ENCODE assay signal across 33 cellular contexts in the genomic region with DNA sequence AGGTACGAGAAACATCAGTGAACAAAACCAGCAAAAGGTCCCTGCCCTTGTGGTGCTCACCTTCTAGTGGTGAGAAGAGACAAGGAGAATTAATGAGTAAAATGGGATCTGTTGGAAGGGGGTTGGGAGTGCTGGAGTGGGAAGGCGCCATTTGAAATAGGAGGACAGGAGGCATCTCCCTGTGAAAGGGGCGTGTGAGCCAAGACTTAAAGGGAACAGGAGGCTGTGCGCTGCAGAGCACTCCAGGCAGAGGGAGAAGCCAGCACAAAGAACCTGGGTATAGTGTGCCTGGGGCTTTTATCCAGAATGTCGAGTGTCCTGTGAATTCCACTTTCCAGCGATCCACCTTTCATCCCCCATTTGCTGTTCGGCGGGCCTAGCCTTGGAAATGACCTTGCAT.
"Had no signal": no experiment of that assay in that cellular context is flagged by ENCODE, and none has a peak within 500 bp of the region (broad histone marks: within the 10 kb centered on the region; RNA-seq: fewer than 3 reads in every experiment).

No MANE protein-coding gene starts in this region.

- H3K4me3 ChIP-seq: breast epithelium, coronary artery, dorsolateral prefrontal cortex, pancreas, prostate gland, skin epidermis, upper lobe of left lung, vagina had no signal

- H3K9me3 ChIP-seq: breast epithelium, pancreas, prostate gland, upper lobe of left lung, vagina had no signal

- DNase-seq: activated B cell treated with CpG ODN at 0.5 μM for 24 hours; activated CD4-positive, alpha-beta memory T cell treated with anti-CD3 and anti-CD28 coated beads for 36 hours; activated CD4-positive, alpha-beta T cell treated with anti-CD3 and anti-CD28 coated beads, Interleukin-2, amount 10 ng/mL, durations not matched to agents 24 days and 14 days; activated T-cell treated with anti-CD3 and anti-CD28 coated beads, Interleukin-2, amount 50 U/mL, for 24 hours; amygdala; central memory CD4-positive, alpha-beta T cell; effector memory CD4-positive, alpha-beta T cell; erythroblast; head of caudate nucleus; hippocampal formation; left cardiac atrium; mammary epithelial cell; naive B cell; nephron progenitor cell; pancreas; retina; stimulated activated CD4-positive, alpha-beta T cell treated with anti-CD3 and anti-CD28 coated beads, Interleukin-12 subunit alpha, Interleukin-12 subunit beta, amount 100 ng/mL, for 4 hours; stimulated activated CD4-positive, alpha-beta T cell treated with anti-CD3 and anti-CD28 coated beads, Interleukin-4, amount 100 ng/mL, for 1 hour; stimulated activated naive CD8-positive, alpha-beta T cell treated with anti-CD3 and anti-CD28 coated beads, Interleukin-15, amount 100 ng/mL, for 72 hours; T-helper 1 cell; upper lobe of left lung had no signal

- H3K27me3 Mint-ChIP-seq: activated B cell treated with CpG ODN at 0.5 μM for 24 hours; activated CD4-positive, alpha-beta memory T cell treated with anti-CD3 and anti-CD28 coated beads for 36 hours; activated naive CD4-positive, alpha-beta T cell treated with anti-CD3 and anti-CD28 coated beads, Interleukin-2, amount 50 U/mL, for 24 hours; activated T-cell treated with anti-CD3 and anti-CD28 coated beads, Interleukin-2, amount 50 U/mL, for 24 hours; naive B cell; stimulated activated naive CD8-positive, alpha-beta T cell treated with anti-CD3 and anti-CD28 coated beads, Interleukin-15, amount 100 ng/mL, for 72 hours had no signal

- H3K27ac ChIP-seq: breast epithelium, coronary artery, dorsolateral prefrontal cortex, pancreas, prostate gland, skin epidermis, upper lobe of left lung, vagina had no signal

- H3K27me3 ChIP-seq: breast epithelium, dorsolateral prefrontal cortex, pancreas, upper lobe of left lung, vagina had no signal

- FAIRE-seq: keratinocyte, pancreas had no signal

- ATAC-seq: left cardiac atrium, pancreas, sciatic nerve had no signal

- H3K4me1 ChIP-seq: breast epithelium, pancreas, prostate gland, upper lobe of left lung, vagina had no signal

- H3K36me3 ChIP-seq: breast epithelium, pancreas, prostate gland, upper lobe of left lung, vagina had no signal

- H3K36me3 Mint-ChIP-seq: activated CD4-positive, alpha-beta memory T cell treated with anti-CD3 and anti-CD28 coated beads for 36 hours; activated naive CD4-positive, alpha-beta T cell treated with anti-CD3 and anti-CD28 coated beads, Interleukin-2, amount 50 U/mL, for 24 hours had no signal

- H3K4me3 Mint-ChIP-seq: activated B cell treated with CpG ODN at 0.5 μM for 24 hours; activated CD4-positive, alpha-beta memory T cell treated with anti-CD3 and anti-CD28 coated beads for 36 hours; activated CD4-positive, alpha-beta T cell treated with anti-CD3 and anti-CD28 coated beads, Interleukin-2, amount 10 ng/mL, durations not matched to agents 24 days and 14 days; activated naive CD4-positive, alpha-beta T cell treated with anti-CD3 and anti-CD28 coated beads, Interleukin-2, amount 50 U/mL, for 24 hours; activated naive CD8-positive, alpha-beta T cell treated with anti-CD3 and anti-CD28 coated beads, Interleukin-2, amount 50 U/mL, for 24 hours; activated T-cell treated with anti-CD3 and anti-CD28 coated beads, Interleukin-2, amount 50 U/mL, for 24 hours; mesothelial cell of epicardium; naive B cell; nephron progenitor cell; stimulated activated naive CD8-positive, alpha-beta T cell treated with anti-CD3 and anti-CD28 coated beads, Interleukin-15, amount 100 ng/mL, for 72 hours; T-helper 2 cell treated with Interferon-gamma antibody and Interleukin-4, amounts not matched to agents 5 μg/mL and 100 μg/mL, for 36 hours had no signal

- H3K27ac Mint-ChIP-seq: activated B cell treated with CpG ODN at 0.5 μM for 24 hours; activated CD4-positive, alpha-beta memory T cell treated with anti-CD3 and anti-CD28 coated beads for 36 hours; activated CD4-positive, alpha-beta T cell treated with anti-CD3 and anti-CD28 coated beads, Interleukin-2, amount 10 ng/mL, durations not matched to agents 24 days and 14 days; activated naive CD4-positive, alpha-beta T cell treated with anti-CD3 and anti-CD28 coated beads, Interleukin-2, amount 50 U/mL, for 24 hours; activated naive CD8-positive, alpha-beta T cell treated with anti-CD3 and anti-CD28 coated beads, Interleukin-2, amount 50 U/mL, for 24 hours; activated T-cell treated with anti-CD3 and anti-CD28 coated beads, Interleukin-2, amount 50 U/mL, for 24 hours; mesothelial cell of epicardium; nephron progenitor cell; stimulated activated naive CD8-positive, alpha-beta T cell treated with anti-CD3 and anti-CD28 coated beads, Interleukin-15, amount 100 ng/mL, for 72 hours; T-helper 2 cell treated with Interferon-gamma antibody and Interleukin-4, amounts not matched to agents 5 μg/mL and 100 μg/mL, for 36 hours had no signal

- H3K4me1 Mint-ChIP-seq: activated B cell treated with CpG ODN at 0.5 μM for 24 hours; activated CD4-positive, alpha-beta T cell treated with anti-CD3 and anti-CD28 coated beads, Interleukin-2, amount 10 ng/mL, durations not matched to agents 24 days and 14 days; activated naive CD4-positive, alpha-beta T cell treated with anti-CD3 and anti-CD28 coated beads, Interleukin-2, amount 50 U/mL, for 24 hours had no signal

- H3K9me3 Mint-ChIP-seq: activated B cell treated with CpG ODN at 0.5 μM for 24 hours; activated CD4-positive, alpha-beta memory T cell treated with anti-CD3 and anti-CD28 coated beads for 36 hours; activated CD4-positive, alpha-beta T cell treated with anti-CD3 and anti-CD28 coated beads, Interleukin-2, amount 10 ng/mL, durations not matched to agents 24 days and 14 days; activated naive CD4-positive, alpha-beta T cell treated with anti-CD3 and anti-CD28 coated beads, Interleukin-2, amount 50 U/mL, for 24 hours; activated naive CD8-positive, alpha-beta T cell treated with anti-CD3 and anti-CD28 coated beads, Interleukin-2, amount 50 U/mL, for 24 hours; activated T-cell treated with anti-CD3 and anti-CD28 coated beads, Interleukin-2, amount 50 U/mL, for 24 hours; mesothelial cell of epicardium; naive B cell; stimulated activated naive CD8-positive, alpha-beta T cell treated with anti-CD3 and anti-CD28 coated beads, Interleukin-15, amount 100 ng/mL, for 72 hours; T-helper 2 cell treated with Interferon-gamma antibody and Interleukin-4, amounts not matched to agents 5 μg/mL and 100 μg/mL, for 36 hours had no signal
